Comparison of ENCODE assay signal across 16 cellular contexts in the genomic region with DNA sequence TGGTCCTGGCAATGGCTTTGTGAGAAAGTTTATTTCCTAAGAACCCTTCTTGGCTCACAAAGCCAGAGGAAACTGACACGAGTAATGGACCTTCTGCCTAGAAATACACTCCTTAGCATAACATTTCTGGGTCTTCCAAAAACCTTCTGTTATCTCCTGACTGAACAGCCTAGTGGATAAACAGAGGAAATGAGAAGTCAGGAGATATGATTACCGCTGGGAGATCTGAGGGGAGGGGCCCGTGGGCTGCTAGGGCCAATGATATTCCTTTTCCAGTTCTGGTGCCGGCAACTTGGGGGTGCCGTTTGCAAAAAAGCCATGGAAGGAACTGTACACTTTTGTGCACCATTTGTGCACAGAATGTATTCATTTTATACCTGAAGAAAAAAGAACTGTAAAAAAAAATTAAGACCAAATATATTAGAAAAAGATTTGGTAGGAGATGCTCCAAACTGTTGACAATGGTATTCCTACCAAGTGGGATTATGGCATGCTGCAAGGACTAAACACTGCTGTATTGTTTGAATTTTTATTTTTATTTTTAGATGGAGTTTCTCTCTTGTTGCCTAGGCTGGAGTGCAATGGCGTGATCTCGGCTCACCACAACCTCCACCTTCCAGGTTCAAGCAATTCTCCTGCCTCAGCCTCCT. TPM values are rescaled to one million over a fixed set of nuclear protein-coding genes. Genes with fewer than 3 reads are reported as not detected.
A peak's percentile ranks its signal among the peaks of the same experiment; 100 is the strongest.
DNase-seq lines count a peak whose midpoint lies in the region; ATAC-seq and TF ChIP-seq lines count a peak whose summit lies in the region.
"Had no signal": no experiment of that assay in that cellular context is flagged by ENCODE, and none has a peak within 500 bp of the region (broad histone marks: within the 10 kb centered on the region; RNA-seq: fewer than 3 reads in every experiment).

No MANE protein-coding gene starts in this region.

- DNase-seq in heart left ventricle = no peak
- DNase-seq in cardiac septum (ENCODE audit: low spot score) = no peak
- peak; percentile 66 for DNase-seq in fibroblast of mammary gland (ENCODE audit: low read depth)
- DNase-seq in stimulated activated CD4-positive, alpha-beta T cell treated with anti-CD3 and anti-CD28 coated beads, Interleukin-12 subunit alpha, Interleukin-12 subunit beta, amount 100 ng/mL, for 4 hours = no peak
- DNase-seq: activated naive CD8-positive, alpha-beta T cell treated with anti-CD3 and anti-CD28 coated beads for 36 hours; foreskin keratinocyte; NCI-H1417; NCI-H82; stimulated activated CD4-positive, alpha-beta T cell treated with anti-CD3 and anti-CD28 coated beads, Interleukin-15, amount 100 ng/mL, for 24 hours had no signal

- no peak for TF ChIP-seq POLR2A in heart left ventricle (IDR thresholded peaks at IDR 0.05)

- peaks cover 3 to 61% (median 38%) of the 10 kb centered on the region in 12 donors for H3K4me1 ChIP-seq in heart left ventricle
- H3K4me1 ChIP-seq in muscle layer of colon (ENCODE audit: insufficient read depth, low read length) = peaks cover 57% of the 10 kb centered on the region
- H3K4me1 ChIP-seq: foreskin keratinocyte, neural progenitor cell had no signal

- H3K27ac ChIP-seq in heart left ventricle = peak overlapping the region in 11 of 12 donors; percentile 26 to 86 (median 61)
- peak overlapping the region; percentile 66 for H3K27ac ChIP-seq in muscle layer of colon (ENCODE audit: low read depth, low read length)
- H3K27ac ChIP-seq: foreskin keratinocyte, neural progenitor cell, SJSA1 had no signal

- intact Hi-C loops in heart left ventricle (cut with DNase I) (no loop called here), cardiac septum (cut with DNase I) (no loop called here)

- H3K27me3 ChIP-seq in heart left ventricle (no peaks in the 10 kb centered on the region), muscle layer of colon (ENCODE audit: control insufficient read depth in 1 of 2, insufficient read depth in 2 of 2, low read length in 2 of 2) (no peaks in the 10 kb centered on the region)
- H3K27me3 ChIP-seq: foreskin keratinocyte, neural progenitor cell, SJSA1 had no signal

- peaks cover 0 to 11% (median 0%) of the 10 kb centered on the region in 12 donors for H3K9me3 ChIP-seq in heart left ventricle
- H3K9me3 ChIP-seq in muscle layer of colon (ENCODE audit: low read length) = no peaks in the 10 kb centered on the region
- H3K9me3 ChIP-seq: SJSA1 had no signal

- peak in 1 of 12 donors; percentile 12 for TF ChIP-seq CTCF in heart left ventricle (IDR thresholded peaks at IDR 0.05)
- TF ChIP-seq CTCF in fibroblast of mammary gland (conservative IDR thresholded peaks at IDR 0.05; ENCODE audit: control insufficient read depth, insufficient read depth, low read depth, low read length) = no peak

- WGBS in heart left ventricle, 4 donors = 38 to 45% (median 41%) methylated on average over 7 of the region's 7 CpGs

- H3K4me3 ChIP-seq in heart left ventricle = no peak overlapping the region
- no peak overlapping the region for H3K4me3 ChIP-seq in fibroblast of mammary gland (ENCODE audit: control insufficient read depth, low read depth, low read length)
- H3K4me3 ChIP-seq in muscle layer of colon (ENCODE audit: low read depth in 1 of 2, low read length in 2 of 2) = no peak overlapping the region
- H3K4me3 ChIP-seq: neural progenitor cell, SJSA1 had no signal

- no peak for ATAC-seq in heart left ventricle
- no peak for ATAC-seq in GM21390 (IDR thresholded peaks at IDR 0.05; ENCODE audit: unreplicated experiment)
- ATAC-seq in GM19324 (IDR thresholded peaks at IDR 0.05; ENCODE audit: low FRiP score, unreplicated experiment) = no peak
- no peak for ATAC-seq in GM18520 (IDR thresholded peaks at IDR 0.05; ENCODE audit: unreplicated experiment)
- ATAC-seq: foreskin keratinocyte had no signal

- H3K9ac ChIP-seq in muscle layer of colon (ENCODE audit: low read length) = no peak overlapping the region
- H3K9ac ChIP-seq: neural progenitor cell had no signal

- H3K36me3 ChIP-seq in heart left ventricle (peaks cover 0 to 11% (median 6%) of the 10 kb centered on the region in 9 donors), muscle layer of colon (ENCODE audit: insufficient read depth, low read length) (peaks cover 8% of the 10 kb centered on the region)
- H3K36me3 ChIP-seq: neural progenitor cell had no signal

RNA-seq across cellular contexts. Expression of a gene that starts 4.7 kb away (rescaled TPM):
- total RNA-seq in heart left ventricle (10 to 100 TPM in 1 of 9 donors, 1 to 10 TPM in 8; 1.7 to 10.7 (median 5.2) TPM), cardiac septum (3.8 TPM)
- 1 to 10 TPM; 1.4 to 3.0 TPM for polyA plus RNA-seq in heart left ventricle
- polyA plus RNA-seq: IgD-negative memory B cell had no signal

RNA-seq across cellular contexts. Expression of a gene that starts 37.1 kb away (rescaled TPM):
- total RNA-seq in heart left ventricle = 1,000 to 10,000 TPM in 1 of 9 donors, 100 to 1,000 TPM in 8; 232 to 1,831 (median 296) TPM
- 100 to 1,000 TPM; 275 to 281 TPM for polyA plus RNA-seq in heart left ventricle
- 499 TPM for total RNA-seq in cardiac septum
- polyA plus RNA-seq: IgD-negative memory B cell had no signal
